Comparison of ENCODE assay signal across 31 cellular contexts in genomic region chr10:130648807-130649206, GRCh38.
"Had no signal": no experiment of that assay in that cellular context is flagged by ENCODE, and none has a peak within 500 bp of the region (broad histone marks: within the 10 kb centered on the region; RNA-seq: fewer than 3 reads in every experiment).

No MANE protein-coding gene starts in this region.

- H3K4me1 ChIP-seq: adrenal gland, body of pancreas, breast epithelium had no signal

- ATAC-seq: activated CD8-positive, alpha-beta T cell treated with anti-CD3 and anti-CD28 coated beads for 36 hours; activated naive CD4-positive, alpha-beta T cell treated with anti-CD3 and anti-CD28 coated beads, Interleukin-2, amount 50 U/mL, for 72 hours; activated T-cell treated with anti-CD3 and anti-CD28 coated beads, Interleukin-2, amount 50 U/mL, for 4 hours; activated T-cell treated with anti-CD3 and anti-CD28 coated beads, Interleukin-2, amount 50 U/mL, for 72 hours; activated T-helper 17 cell treated with anti-CD3 and anti-CD28 coated beads, Interleukin-2, amount 50 U/mL, for 72 hours; body of pancreas had no signal

- DNase-seq: activated B cell treated with CpG ODN at 0.5 μM for 24 hours; activated CD4-positive, alpha-beta memory T cell treated with anti-CD3 and anti-CD28 coated beads for 36 hours; activated CD4-positive, alpha-beta T cell treated with anti-CD3 and anti-CD28 coated beads for 4 hours; activated CD4-positive, alpha-beta T cell treated with anti-CD3 and anti-CD28 coated beads, Interleukin-2, amount 50 U/mL, for 1 hour; activated CD4-positive, alpha-beta T cell treated with anti-CD3 and anti-CD28 coated beads, Interleukin-2, amount 50 U/mL, for 4 hours; activated CD4-positive, CD25-positive, alpha-beta regulatory T cell treated with anti-CD3 and anti-CD28 coated beads, Interleukin-2, amount 50 U/mL, for 72 hours; activated CD8-positive, alpha-beta memory T cell treated with anti-CD3 and anti-CD28 coated beads, Interleukin-2, amount 50 U/mL, for 4 hours; activated CD8-positive, alpha-beta T cell treated with anti-CD3 and anti-CD28 coated beads for 36 hours; activated effector memory CD4-positive, alpha-beta T cell treated with anti-CD3 and anti-CD28 coated beads, Interleukin-2, amount 50 U/mL, for 16 hours; activated gamma-delta T cell treated with Interleukin-2 at 50 U/mL for 16 hours; activated naive CD4-positive, alpha-beta T cell; activated naive CD4-positive, alpha-beta T cell treated with anti-CD3 and anti-CD28 coated beads for 36 hours; activated naive CD4-positive, alpha-beta T cell treated with anti-CD3 and anti-CD28 coated beads, Interleukin-2, amount 50 U/mL, for 16 hours; activated naive CD8-positive, alpha-beta T cell treated with anti-CD3 and anti-CD28 coated beads for 36 hours; activated T-cell treated with anti-CD3 and anti-CD28 coated beads for 4 hours; activated T-cell treated with anti-CD3 and anti-CD28 coated beads, Interleukin-2, amount 50 U/mL, for 1 hour; activated T-cell treated with anti-CD3 and anti-CD28 coated beads, Interleukin-2, amount 50 U/mL, for 4 hours; activated T-cell treated with anti-CD3 and anti-CD28 coated beads, Interleukin-2, amount 50 U/mL, for 72 hours; adrenal gland; amniotic stem cell; aorta; body of pancreas; brain microvascular endothelial cell; central memory CD4-positive, alpha-beta T cell; T-helper 1 cell; T-helper 2 cell; T-helper 9 cell had no signal

- H3K9me3 ChIP-seq: adrenal gland, body of pancreas, breast epithelium had no signal

- H3K27ac ChIP-seq: adrenal gland, body of pancreas, brain microvascular endothelial cell, breast epithelium, VCaP had no signal

- H3K4me3 ChIP-seq: adrenal gland, body of pancreas, breast epithelium had no signal

- H3K36me3 ChIP-seq: adrenal gland, brain microvascular endothelial cell, breast epithelium had no signal

- H3K27me3 ChIP-seq: adrenal gland, body of pancreas, brain microvascular endothelial cell had no signal
